Comparison of ENCODE assay signal across 10 cellular contexts in the genomic region with DNA sequence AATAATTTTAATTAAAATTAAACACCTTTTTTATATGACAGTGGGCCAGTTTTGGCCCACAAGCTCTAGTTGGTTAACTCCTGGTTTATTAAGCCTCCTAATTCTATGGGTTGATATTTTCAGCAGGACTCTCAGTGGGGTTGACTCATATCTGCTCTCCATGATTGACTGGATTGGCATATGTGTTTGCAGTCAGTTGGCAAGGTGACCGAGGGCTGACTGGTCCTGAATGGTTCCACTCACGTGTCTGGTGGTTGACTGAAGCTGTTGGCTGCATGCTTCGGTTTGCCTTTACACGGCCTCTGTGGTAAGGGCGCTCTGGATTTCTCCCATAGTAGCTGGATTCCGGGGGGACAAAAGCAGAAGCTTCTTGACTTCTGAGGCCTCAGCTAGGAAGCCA.
DNase-seq lines count a peak whose midpoint lies in the region; ATAC-seq and TF ChIP-seq lines count a peak whose summit lies in the region.
"Had no signal": no experiment of that assay in that cellular context is flagged by ENCODE, and none has a peak within 500 bp of the region (broad histone marks: within the 10 kb centered on the region; RNA-seq: fewer than 3 reads in every experiment).

No MANE protein-coding gene starts in this region.

- no peak overlapping the region for H3K4me3 Mint-ChIP-seq in activated CD8-positive, alpha-beta T cell treated with anti-CD3 and anti-CD28 coated beads for 36 hours
- no peak overlapping the region for H3K4me3 Mint-ChIP-seq in activated CD8-positive, alpha-beta T cell treated with anti-CD3 and anti-CD28 coated beads, Interleukin-2, amount 10 ng/mL, durations not matched to agents 7 days and 5 days
- no peak overlapping the region for H3K4me3 Mint-ChIP-seq in CD8-positive, alpha-beta T cell
- H3K4me3 Mint-ChIP-seq: T-helper 1 cell treated with Interleukin-12 subunit alpha and Interleukin-12 subunit beta and Interleukin-4 antibody, amounts not matched to agents 30 μg/mL and 1 μg/mL, for 36 hours had no signal

- H3K4me3 ChIP-seq in CD8-positive, alpha-beta T cell (ENCODE audit: low read depth, low read length): no peak overlapping the region

- H3K4me1 Mint-ChIP-seq in activated CD8-positive, alpha-beta T cell treated with anti-CD3 and anti-CD28 coated beads for 36 hours (ENCODE audit: low read depth): peaks cover 2% of the 10 kb centered on the region
- no peaks in the 10 kb centered on the region for H3K4me1 Mint-ChIP-seq in activated CD8-positive, alpha-beta T cell treated with anti-CD3 and anti-CD28 coated beads, Interleukin-2, amount 10 ng/mL, durations not matched to agents 7 days and 5 days (ENCODE audit: low read depth)
- H3K4me1 Mint-ChIP-seq in CD8-positive, alpha-beta T cell (ENCODE audit: low read depth): no peaks in the 10 kb centered on the region

- DNase-seq in activated CD8-positive, alpha-beta T cell treated with anti-CD3 and anti-CD28 coated beads for 36 hours: peak; percentile 49
- DNase-seq in activated CD8-positive, alpha-beta T cell treated with anti-CD3 and anti-CD28 coated beads, Interleukin-2, amount 10 ng/mL, durations not matched to agents 7 days and 5 days: no peak
- peak; percentile 15 to 55 for DNase-seq in NCI-H446 (lab: John Stamatoyannopoulos, UW)
- DNase-seq in stimulated activated CD4-positive, alpha-beta T cell treated with anti-CD3 and anti-CD28 coated beads, Interleukin-2, amount 100 ng/mL, for 24 hours: peak; percentile 18 to 34
- DNase-seq in CD8-positive, alpha-beta T cell: no peak
- no peak for DNase-seq in COLO829 (ENCODE audit: low spot score)
- no peak for DNase-seq in putamen (ENCODE audit: low spot score)
- DNase-seq: NCI-H2029 had no signal

- ATAC-seq in activated CD8-positive, alpha-beta T cell treated with anti-CD3 and anti-CD28 coated beads for 36 hours: peak; percentile 53
- ATAC-seq in activated CD8-positive, alpha-beta T cell treated with anti-CD3 and anti-CD28 coated beads, Interleukin-2, amount 10 ng/mL, durations not matched to agents 7 days and 5 days: no peak
- peak; percentile 81 for ATAC-seq in HG02571 (IDR thresholded peaks at IDR 0.05; ENCODE audit: unreplicated experiment)
- ATAC-seq in CD8-positive, alpha-beta T cell: no peak

- H3K27ac ChIP-seq in CD8-positive, alpha-beta T cell (ENCODE audit: low read depth, low read length): no peak overlapping the region

- H3K27me3 Mint-ChIP-seq in activated CD8-positive, alpha-beta T cell treated with anti-CD3 and anti-CD28 coated beads for 36 hours: peaks cover 2% of the 10 kb centered on the region
- H3K27me3 Mint-ChIP-seq in activated CD8-positive, alpha-beta T cell treated with anti-CD3 and anti-CD28 coated beads, Interleukin-2, amount 10 ng/mL, durations not matched to agents 7 days and 5 days (ENCODE audit: low read depth): peaks cover 7% of the 10 kb centered on the region
- H3K27me3 Mint-ChIP-seq in CD8-positive, alpha-beta T cell (ENCODE audit: low read depth): no peaks in the 10 kb centered on the region

- no peaks in the 10 kb centered on the region for H3K36me3 ChIP-seq in CD8-positive, alpha-beta T cell (ENCODE audit: insufficient read depth, low read length)

- H3K4me1 ChIP-seq in CD8-positive, alpha-beta T cell (ENCODE audit: insufficient read depth, low read length): no peaks in the 10 kb centered on the region

- no peak overlapping the region for H3K27ac Mint-ChIP-seq in activated CD8-positive, alpha-beta T cell treated with anti-CD3 and anti-CD28 coated beads for 36 hours
- H3K27ac Mint-ChIP-seq in activated CD8-positive, alpha-beta T cell treated with anti-CD3 and anti-CD28 coated beads, Interleukin-2, amount 10 ng/mL, durations not matched to agents 7 days and 5 days: no peak overlapping the region
- H3K27ac Mint-ChIP-seq in CD8-positive, alpha-beta T cell: no peak overlapping the region
- H3K27ac Mint-ChIP-seq: T-helper 1 cell treated with Interleukin-12 subunit alpha and Interleukin-12 subunit beta and Interleukin-4 antibody, amounts not matched to agents 30 μg/mL and 1 μg/mL, for 36 hours had no signal

- CTCF ChIA-PET in activated CD8-positive, alpha-beta T cell treated with anti-CD3 and anti-CD28 coated beads for 36 hours (lab: Charles Lee): no interaction called here
- CTCF ChIA-PET in activated CD8-positive, alpha-beta T cell treated with anti-CD3 and anti-CD28 coated beads, Interleukin-2, amount 10 ng/mL, durations not matched to agents 7 days and 5 days (lab: Charles Lee): no interaction called here
- CTCF ChIA-PET in CD8-positive, alpha-beta T cell (lab: Charles Lee): interaction anchor here (0.8 kb wide), 1 partner anchor 415 kb away, joined by 3 read pairs; no protein-coding TSS in a partner anchor

- POLR2A ChIA-PET in activated CD8-positive, alpha-beta T cell treated with anti-CD3 and anti-CD28 coated beads for 36 hours (lab: Charles Lee): no interaction called here
- POLR2A ChIA-PET in activated CD8-positive, alpha-beta T cell treated with anti-CD3 and anti-CD28 coated beads, Interleukin-2, amount 10 ng/mL, durations not matched to agents 7 days and 5 days (lab: Charles Lee): no interaction called here
- POLR2A ChIA-PET in CD8-positive, alpha-beta T cell (lab: Charles Lee): no interaction called here

- no peaks in the 10 kb centered on the region for H3K36me3 Mint-ChIP-seq in activated CD8-positive, alpha-beta T cell treated with anti-CD3 and anti-CD28 coated beads for 36 hours (ENCODE audit: low read depth)
- no peaks in the 10 kb centered on the region for H3K36me3 Mint-ChIP-seq in activated CD8-positive, alpha-beta T cell treated with anti-CD3 and anti-CD28 coated beads, Interleukin-2, amount 10 ng/mL, durations not matched to agents 7 days and 5 days (ENCODE audit: low read depth)
- H3K36me3 Mint-ChIP-seq in CD8-positive, alpha-beta T cell: no peaks in the 10 kb centered on the region

- peaks cover 2% of the 10 kb centered on the region for H3K9me3 Mint-ChIP-seq in activated CD8-positive, alpha-beta T cell treated with anti-CD3 and anti-CD28 coated beads for 36 hours
- H3K9me3 Mint-ChIP-seq in activated CD8-positive, alpha-beta T cell treated with anti-CD3 and anti-CD28 coated beads, Interleukin-2, amount 10 ng/mL, durations not matched to agents 7 days and 5 days (ENCODE audit: insufficient read depth): no peaks in the 10 kb centered on the region
- no peaks in the 10 kb centered on the region for H3K9me3 Mint-ChIP-seq in CD8-positive, alpha-beta T cell

- intact Hi-C loops in activated CD8-positive, alpha-beta T cell treated with anti-CD3 and anti-CD28 coated beads for 36 hours (cut with micrococcal nuclease): no loop called here
- intact Hi-C loops in CD8-positive, alpha-beta T cell (cut with DNase I, micrococcal nuclease): loop anchor here in 1 of 2 experiments (5.0 kb wide), 1 partner anchor 49 kb away; no protein-coding TSS in a partner anchor

- H3K27me3 ChIP-seq in CD8-positive, alpha-beta T cell (ENCODE audit: insufficient read depth, low read length): peaks cover 3% of the 10 kb centered on the region

- H3K9me3 ChIP-seq in CD8-positive, alpha-beta T cell (ENCODE audit: low read length): no peaks in the 10 kb centered on the region

- TF ChIP-seq CTCF in activated CD8-positive, alpha-beta T cell treated with anti-CD3 and anti-CD28 coated beads for 36 hours (IDR thresholded peaks at IDR 0.05): no peak
- no peak for TF ChIP-seq CTCF in CD8-positive, alpha-beta T cell (IDR thresholded peaks at IDR 0.05)

Comparison
In these comparisons a context has a peak if more than half of its experiments do, and no peak if none do; other contexts are left out.
1. ATAC-seq: peak in activated CD8-positive, alpha-beta T cell treated with anti-CD3 and anti-CD28 coated beads for 36 hours (single experiment) and HG02571 (single experiment); none in activated CD8-positive, alpha-beta T cell treated with anti-CD3 and anti-CD28 coated beads, Interleukin-2, amount 10 ng/mL, durations not matched to agents 7 days and 5 days (single experiment) and CD8-positive, alpha-beta T cell (single experiment).
2. DNase-seq: peak in activated CD8-positive, alpha-beta T cell treated with anti-CD3 and anti-CD28 coated beads for 36 hours (single experiment), NCI-H446 (2 of 2) and stimulated activated CD4-positive, alpha-beta T cell treated with anti-CD3 and anti-CD28 coated beads, Interleukin-2, amount 100 ng/mL, for 24 hours (2 of 2); none in activated CD8-positive, alpha-beta T cell treated with anti-CD3 and anti-CD28 coated beads, Interleukin-2, amount 10 ng/mL, durations not matched to agents 7 days and 5 days (single experiment), CD8-positive, alpha-beta T cell (0 of 7), COLO829 (single experiment) and putamen (single experiment).